Comparison of ENCODE assay signal across 10 cellular contexts in the genomic region with DNA sequence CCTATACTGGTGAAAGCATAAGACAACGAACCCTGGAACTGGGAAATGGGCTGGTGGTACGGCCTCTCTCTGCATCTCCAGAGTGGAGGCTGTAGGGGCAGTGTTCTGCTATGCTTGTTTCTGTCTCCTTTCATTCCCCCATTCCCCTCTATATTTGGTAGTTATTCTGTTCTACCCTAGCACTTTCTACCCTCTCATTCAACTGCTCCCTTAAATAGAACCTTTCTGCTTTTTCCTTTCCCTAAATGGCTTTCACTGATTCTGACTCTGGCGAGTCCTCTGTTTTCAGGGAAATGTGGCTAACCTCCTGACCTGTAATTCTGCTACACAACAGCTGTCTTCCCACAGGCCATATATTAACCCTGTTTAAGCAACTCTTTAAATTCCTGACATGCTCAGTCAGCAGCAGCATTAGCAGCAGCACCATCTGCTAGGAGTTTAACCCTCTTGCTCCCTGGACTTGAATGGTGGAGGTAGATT.
DNase-seq lines count a peak whose midpoint lies in the region; ATAC-seq and TF ChIP-seq lines count a peak whose summit lies in the region.
"Had no signal": no experiment of that assay in that cellular context is flagged by ENCODE, and none has a peak within 500 bp of the region (broad histone marks: within the 10 kb centered on the region; RNA-seq: fewer than 3 reads in every experiment).

No MANE protein-coding gene starts in this region.

- H3K4me1 ChIP-seq in endodermal cell (ENCODE audit: control insufficient read depth, insufficient read depth, low read length) (no peaks in the 10 kb centered on the region), osteoblast (ENCODE audit: insufficient read depth, low read length) (peaks cover 23% of the 10 kb centered on the region)
- H3K4me1 ChIP-seq: parathyroid adenoma had no signal

- CTCF ChIA-PET in activated CD8-positive, alpha-beta memory T cell treated with anti-CD3 and anti-CD28 coated beads, Interleukin-2, amount 10 ng/mL, durations not matched to agents 7 days and 5 days (lab: Charles Lee): no interaction called here

- H3K4me1 Mint-ChIP-seq in endodermal cell: peaks cover 27% of the 10 kb centered on the region
- H3K4me1 Mint-ChIP-seq in activated CD8-positive, alpha-beta memory T cell treated with anti-CD3 and anti-CD28 coated beads, Interleukin-2, amount 10 ng/mL, durations not matched to agents 7 days and 5 days: no peaks in the 10 kb centered on the region

- no peaks in the 10 kb centered on the region for H3K9me3 Mint-ChIP-seq in endodermal cell
- H3K9me3 Mint-ChIP-seq in activated CD8-positive, alpha-beta memory T cell treated with anti-CD3 and anti-CD28 coated beads, Interleukin-2, amount 10 ng/mL, durations not matched to agents 7 days and 5 days (ENCODE audit: low read depth): no peaks in the 10 kb centered on the region

- peak overlapping the region; percentile 63 for H3K4me2 ChIP-seq in osteoblast (ENCODE audit: insufficient read depth, low read length)

- DNase-seq in GM03348 (ENCODE audit: low spot score) (peak; percentile 65), NCI-H510A (lab: John Stamatoyannopoulos, UW) (peak; percentile 61), endodermal cell (peak; percentile 71), osteoblast (ENCODE audit: insufficient read length, low spot score, missing footprints) (no peak), NCI-H1092 (lab: John Stamatoyannopoulos, UW) (no peak)
- DNase-seq in activated CD8-positive, alpha-beta memory T cell treated with anti-CD3 and anti-CD28 coated beads, Interleukin-2, amount 10 ng/mL, durations not matched to agents 7 days and 5 days: no peak

- H3K27ac ChIP-seq in endodermal cell (ENCODE audit: low read depth, low read length): peak overlapping the region; percentile 74
- no peak overlapping the region for H3K27ac ChIP-seq in osteoblast (ENCODE audit: low read depth, low read length)
- H3K27ac ChIP-seq: parathyroid adenoma had no signal

- no peak overlapping the region for H3K4me3 Mint-ChIP-seq in endodermal cell
- no peak overlapping the region for H3K4me3 Mint-ChIP-seq in activated CD8-positive, alpha-beta memory T cell treated with anti-CD3 and anti-CD28 coated beads, Interleukin-2, amount 10 ng/mL, durations not matched to agents 7 days and 5 days
- H3K4me3 Mint-ChIP-seq: activated naive CD8-positive, alpha-beta T cell had no signal

- no peaks in the 10 kb centered on the region for H3K79me2 ChIP-seq in osteoblast (ENCODE audit: insufficient read depth, low read length)
- H3K79me2 ChIP-seq: parathyroid adenoma had no signal

- TF ChIP-seq CTCF in endodermal cell (conservative IDR thresholded peaks at IDR 0.05) (peak; percentile 65), osteoblast (IDR thresholded peaks at IDR 0.05; ENCODE audit: extremely low read depth, low read depth, low read length) (peak; percentile 33)

- H2AFZ ChIP-seq in osteoblast (ENCODE audit: low read length): peak overlapping the region; percentile 6
- H2AFZ ChIP-seq: parathyroid adenoma had no signal

- no peak overlapping the region for H3K9ac ChIP-seq in endodermal cell (ENCODE audit: extremely low read depth, low read length, poor library complexity, severe bottlenecking)
- H3K9ac ChIP-seq: parathyroid adenoma had no signal

- no peaks in the 10 kb centered on the region for H3K27me3 ChIP-seq in endodermal cell (ENCODE audit: control insufficient read depth, insufficient read depth, low read length, poor library complexity, severe bottlenecking)
- no peaks in the 10 kb centered on the region for H3K27me3 ChIP-seq in osteoblast (ENCODE audit: insufficient read depth, low read length)

- 13 to 38% methylated on average over 1 to 3 of the region's 3 CpGs for WGBS in endodermal cell (ENCODE audit: insufficient coverage in 1 of 2, insufficient read length in 1 of 2), 2 experiments

- H3K9me3 ChIP-seq in endodermal cell (ENCODE audit: control insufficient read depth, low read length) (no peaks in the 10 kb centered on the region), osteoblast (ENCODE audit: low read depth, low read length) (no peaks in the 10 kb centered on the region)

- H3K36me3 Mint-ChIP-seq in endodermal cell (ENCODE audit: low read depth): no peaks in the 10 kb centered on the region
- no peaks in the 10 kb centered on the region for H3K36me3 Mint-ChIP-seq in activated CD8-positive, alpha-beta memory T cell treated with anti-CD3 and anti-CD28 coated beads, Interleukin-2, amount 10 ng/mL, durations not matched to agents 7 days and 5 days

- H3K27me3 Mint-ChIP-seq in endodermal cell (ENCODE audit: insufficient read depth): no peaks in the 10 kb centered on the region
- peaks cover 22% of the 10 kb centered on the region for H3K27me3 Mint-ChIP-seq in activated CD8-positive, alpha-beta memory T cell treated with anti-CD3 and anti-CD28 coated beads, Interleukin-2, amount 10 ng/mL, durations not matched to agents 7 days and 5 days
- H3K27me3 Mint-ChIP-seq: activated naive CD8-positive, alpha-beta T cell had no signal

- H3K4me3 ChIP-seq in endodermal cell (ENCODE audit: low read length) (peak overlapping the region; percentile 22), osteoblast (ENCODE audit: insufficient read depth, low read length) (no peak overlapping the region)

- ATAC-seq in HG03095 (IDR thresholded peaks at IDR 0.05; ENCODE audit: unreplicated experiment): no peak
- no peak for ATAC-seq in activated CD8-positive, alpha-beta memory T cell treated with anti-CD3 and anti-CD28 coated beads, Interleukin-2, amount 10 ng/mL, durations not matched to agents 7 days and 5 days
- no peak for ATAC-seq in GM21360 (IDR thresholded peaks at IDR 0.05; ENCODE audit: unreplicated experiment)

- no peaks in the 10 kb centered on the region for H4K20me1 ChIP-seq in osteoblast (ENCODE audit: insufficient read depth, low read length)

- H3K36me3 ChIP-seq in endodermal cell (ENCODE audit: control insufficient read depth, insufficient read depth, low read length) (no peaks in the 10 kb centered on the region), osteoblast (ENCODE audit: insufficient read depth, low read length) (no peaks in the 10 kb centered on the region)

- H3K27ac Mint-ChIP-seq in endodermal cell: peak overlapping the region; percentile 89
- H3K27ac Mint-ChIP-seq in activated CD8-positive, alpha-beta memory T cell treated with anti-CD3 and anti-CD28 coated beads, Interleukin-2, amount 10 ng/mL, durations not matched to agents 7 days and 5 days: no peak overlapping the region
- H3K27ac Mint-ChIP-seq: activated naive CD8-positive, alpha-beta T cell had no signal

Comparison
In these comparisons a context has a peak if more than half of its experiments do, and no peak if none do; other contexts are left out.
1. DNase-seq: peak in GM03348 (single experiment), NCI-H510A (single experiment) and endodermal cell (single experiment); none in osteoblast (single experiment), NCI-H1092 (single experiment) and activated CD8-positive, alpha-beta memory T cell treated with anti-CD3 and anti-CD28 coated beads, Interleukin-2, amount 10 ng/mL, durations not matched to agents 7 days and 5 days (single experiment).